8 cellular contexts compared by ENCODE assay signal in the genomic region with DNA sequence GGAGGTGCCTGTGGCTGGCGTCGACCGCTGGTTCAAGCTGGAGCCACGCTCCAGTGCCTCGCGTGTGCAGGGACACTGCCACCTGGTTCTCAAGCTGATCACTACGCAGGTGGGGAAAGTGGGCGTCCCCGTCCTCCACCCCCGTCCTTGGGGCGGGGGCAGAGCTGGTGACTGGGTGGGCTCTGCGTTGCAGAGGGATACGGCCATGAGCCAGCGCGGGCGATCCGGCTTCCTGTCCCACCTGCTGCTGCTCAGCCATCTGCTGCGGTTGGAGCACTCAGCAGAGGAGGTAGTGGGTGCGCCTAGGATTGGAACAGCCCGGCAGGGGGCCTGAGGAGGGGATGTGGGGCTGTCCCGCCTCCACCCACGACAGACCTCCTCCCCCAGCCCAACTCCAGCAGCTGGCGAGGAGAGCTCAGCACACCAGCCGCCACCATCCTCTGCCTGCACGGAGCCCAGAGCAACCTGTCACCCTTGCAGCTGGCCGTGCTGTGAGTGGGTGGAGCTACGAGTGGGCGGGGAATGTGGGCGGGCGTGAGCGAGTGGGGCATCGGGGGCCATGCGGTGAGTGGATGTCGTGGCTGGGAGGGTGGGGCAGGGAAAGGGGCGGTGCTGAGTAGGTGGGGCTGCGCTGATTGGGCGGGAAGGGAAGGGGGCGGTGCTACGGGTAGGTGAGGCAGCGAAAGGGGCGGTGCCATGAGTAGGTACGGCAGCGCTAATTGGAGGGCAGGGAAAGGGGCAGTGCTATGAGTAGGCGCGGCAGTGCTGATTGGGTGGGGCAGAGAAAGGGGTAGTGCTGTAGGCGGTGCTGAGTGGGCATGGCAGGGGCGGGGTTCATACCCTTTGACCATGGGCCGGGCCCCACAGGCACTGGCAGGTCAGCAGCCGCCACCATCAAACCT. TPM values are rescaled to one million over a fixed set of nuclear protein-coding genes. Genes with fewer than 3 reads are reported as not detected.
DNase-seq lines count a peak whose midpoint lies in the region; ATAC-seq, FAIRE-seq and TF ChIP-seq lines count a peak whose summit lies in the region.

No MANE protein-coding gene starts in this region.

- ATAC-seq in HG02840 (IDR thresholded peaks at IDR 0.05; ENCODE audit: low FRiP score, unreplicated experiment) (peak; percentile 64), heart left ventricle (peak; percentile 93 to 98 (median 96))
- peak; percentile 92 to 94 for ATAC-seq in activated naive CD4-positive, alpha-beta T cell treated with anti-CD3 and anti-CD28 coated beads, Interleukin-2, amount 50 U/mL, for 72 hours

- H3K36me3 ChIP-seq in heart left ventricle (peaks cover 0 to 6% (median 0%) of the 10 kb centered on the region in 9 donors), prostate gland (no peaks in the 10 kb centered on the region), uterus (no peaks in the 10 kb centered on the region)

- H3K27ac ChIP-seq in heart left ventricle (no peak overlapping the region), prostate gland (no peak overlapping the region), uterus (no peak overlapping the region)

- no peaks in the 10 kb centered on the region for H3K36me3 Mint-ChIP-seq in activated naive CD4-positive, alpha-beta T cell treated with anti-CD3 and anti-CD28 coated beads, Interleukin-2, amount 50 U/mL, for 72 hours

- H3K4me1 ChIP-seq in heart left ventricle (peaks cover 0 to 17% (median 5%) of the 10 kb centered on the region in 12 donors), prostate gland (replicated peaks) (peaks cover 3% of the 10 kb centered on the region), uterus (no peaks in the 10 kb centered on the region)

- TF ChIP-seq POLR2A in GM12892 (IDR thresholded peaks at IDR 0.05; ENCODE audit: low read depth, low read length): no peak
- TF ChIP-seq POLR2A in heart left ventricle (IDR thresholded peaks at IDR 0.05): no peak
- TF ChIP-seq POLR2A in prostate gland (IDR thresholded peaks at IDR 0.05): no peak
- no peak for TF ChIP-seq POLR2A in uterus (IDR thresholded peaks at IDR 0.05)

- H3K9me3 ChIP-seq in heart left ventricle (no peaks in the 10 kb centered on the region), prostate gland (no peaks in the 10 kb centered on the region), uterus (no peaks in the 10 kb centered on the region)

- no peak for TF ChIP-seq CTCF in heart left ventricle (IDR thresholded peaks at IDR 0.05)
- no peak for TF ChIP-seq CTCF in prostate gland (IDR thresholded peaks at IDR 0.05)
- TF ChIP-seq CTCF in uterus (IDR thresholded peaks at IDR 0.05): no peak

- FAIRE-seq in GM12892 (lab: Jason Lieb, UNC): peak; percentile 99

- 13 to 30% (median 24%) methylated on average over 38 to 49 of the region's 49 CpGs for WGBS in heart left ventricle, 4 donors
- 9% methylated on average over 40 of the region's 49 CpGs for WGBS in prostate gland

- peak overlapping the region in 1 of 2 donors; percentile 43 for H3K27ac Mint-ChIP-seq in activated naive CD4-positive, alpha-beta T cell treated with anti-CD3 and anti-CD28 coated beads, Interleukin-2, amount 50 U/mL, for 72 hours

- H3K27me3 ChIP-seq in heart left ventricle: no peaks in the 10 kb centered on the region
- H3K27me3 ChIP-seq in prostate gland (replicated peaks; ENCODE audit: insufficient read depth): no peaks in the 10 kb centered on the region
- peaks cover 0 to 3% of the 10 kb centered on the region in 2 donors for H3K27me3 ChIP-seq in uterus

- intact Hi-C loops in heart left ventricle (cut with DNase I): no loop called here
- intact Hi-C loops in prostate gland (cut with DNase I): no loop called here
- intact Hi-C loops in uterus (cut with DNase I; ENCODE audit: low total_unique reads): no loop called here

- H3K4me3 ChIP-seq in heart left ventricle (peak overlapping the region in 10 of 12 donors; percentile 24 to 46 (median 34)), prostate gland (peak overlapping the region in 1 of 2 donors; percentile 10), uterus (no peak overlapping the region)

- peak; percentile 99 for DNase-seq in GM12892 (ENCODE audit: insufficient read length)
- peak; percentile 70 for DNase-seq in NCI-H128 (lab: John Stamatoyannopoulos, UW; ENCODE audit: unreplicated experiment)
- DNase-seq in SKM-1 (lab: John Stamatoyannopoulos, UW; ENCODE audit: unreplicated experiment): peak; percentile 99
- DNase-seq in activated naive CD4-positive, alpha-beta T cell treated with anti-CD3 and anti-CD28 coated beads, Interleukin-2, amount 50 U/mL, for 72 hours (ENCODE audit: low spot score in 2 of 2): peak; percentile 82 to 91
- DNase-seq in heart left ventricle: peak; percentile 88 to 95 (median 92)
- DNase-seq in prostate gland (ENCODE audit: low spot score): peak; percentile 97
- peak; percentile 67 to 71 for DNase-seq in uterus

- H3K9me3 Mint-ChIP-seq in activated naive CD4-positive, alpha-beta T cell treated with anti-CD3 and anti-CD28 coated beads, Interleukin-2, amount 50 U/mL, for 72 hours: no peaks in the 10 kb centered on the region

RNA-seq across cellular contexts. Expression of gene TSR3, which starts 8.9 kb away (rescaled TPM):
- polyA plus RNA-seq in GM12892 (2012; ENCODE audit: missing spikeins): 17.8 TPM
- total RNA-seq in activated naive CD4-positive, alpha-beta T cell treated with anti-CD3 and anti-CD28 coated beads, Interleukin-2, amount 50 U/mL, for 72 hours: 10 to 100 TPM; 34.4 to 50.8 TPM
- 100 to 1,000 TPM in 1 of 9 donors, 10 to 100 TPM in 8; 46.3 to 108 (median 58.9) TPM for total RNA-seq in heart left ventricle
- 10 to 100 TPM; 60.0 to 75.4 TPM for polyA plus RNA-seq in heart left ventricle
- total RNA-seq in prostate gland: 100 to 1,000 TPM; 108 to 148 TPM
- total RNA-seq in uterus: 100 to 1,000 TPM in 1 of 4 donors, 10 to 100 TPM in 3; 15.9 to 101 (median 30.8) TPM

RNA-seq across cellular contexts. Expression of gene GNPTG, which starts 9.0 kb away (rescaled TPM):
- polyA plus RNA-seq in GM12892 (2012; ENCODE audit: missing spikeins): 15.3 TPM
- total RNA-seq in activated naive CD4-positive, alpha-beta T cell treated with anti-CD3 and anti-CD28 coated beads, Interleukin-2, amount 50 U/mL, for 72 hours: 10 to 100 TPM; 21.7 to 25.4 TPM
- total RNA-seq in heart left ventricle (10 to 100 TPM; 25.4 to 54.2 (median 31.0) TPM), prostate gland (100 to 1,000 TPM in 1 of 2 donors, 10 to 100 TPM in 1; 99.6 to 132 TPM), uterus (10 to 100 TPM; 28.4 to 95.9 (median 48.6) TPM)
- polyA plus RNA-seq in heart left ventricle: 10 to 100 TPM; 31.9 to 45.0 TPM

RNA-seq across cellular contexts. Expression of gene BAIAP3, which starts 9.3 kb away (rescaled TPM):
- polyA plus RNA-seq in GM12892 (2012; ENCODE audit: missing spikeins): 0.36 TPM
- total RNA-seq in activated naive CD4-positive, alpha-beta T cell treated with anti-CD3 and anti-CD28 coated beads, Interleukin-2, amount 50 U/mL, for 72 hours: 1 to 10 TPM in 1 of 2 donors, under 1 TPM in 1; 0.34 to 1.9 TPM
- total RNA-seq in heart left ventricle: 1 to 10 TPM in 8 of 9 donors, under 1 TPM in 1; 0.88 to 4.0 (median 2.6) TPM
- 1 to 10 TPM; 1.7 to 2.6 TPM for polyA plus RNA-seq in heart left ventricle
- 10 to 100 TPM; 12.1 to 41.6 TPM for total RNA-seq in prostate gland
- total RNA-seq in uterus: 1 to 10 TPM in 3 of 4 donors, under 1 TPM in 1; 0.59 to 5.5 (median 3.5) TPM

RNA-seq across cellular contexts. Expression of gene UBE2I, which starts 33.3 kb away (rescaled TPM):
- 148 TPM for polyA plus RNA-seq in GM12892 (2012; ENCODE audit: missing spikeins)
- 100 to 1,000 TPM; 205 to 246 TPM for total RNA-seq in activated naive CD4-positive, alpha-beta T cell treated with anti-CD3 and anti-CD28 coated beads, Interleukin-2, amount 50 U/mL, for 72 hours
- total RNA-seq in heart left ventricle (100 to 1,000 TPM in 2 of 9 donors, 10 to 100 TPM in 7; 59.3 to 105 (median 85.9) TPM), prostate gland (100 to 1,000 TPM in 1 of 2 donors, 10 to 100 TPM in 1; 58.2 to 110 TPM), uterus (100 to 1,000 TPM in 1 of 4 donors, 10 to 100 TPM in 3; 25.9 to 133 (median 63.0) TPM)
- polyA plus RNA-seq in heart left ventricle: 10 to 100 TPM; 67.2 to 73.4 TPM

Comparison
In these comparisons a context has a peak if more than half of its experiments do, and no peak if none do; other contexts are left out.
1. H3K4me3 ChIP-seq: peak in heart left ventricle (10 of 12); none in uterus (0 of 2).
2. Peak in every context shown above with its lines, with median percentiles within 50 percentile points of each other: DNase-seq and ATAC-seq.